In genomic region chr6:52588087-52588709, GRCh38 we compare ENCODE assay signal across 1 cellular context.
TF ChIP-seq lines count a peak whose summit lies in the region.

No MANE protein-coding gene starts in this region.

TF ChIP-seq in H1, 55 proteins besides CTCF, POLR2A, EP300 and RAD21:
- TF ChIP-seq RXRA (IDR thresholded peaks at IDR 0.05; ENCODE audit: insufficient read depth, low read depth, low read length): no peak
- no peak for TF ChIP-seq BCL11A (IDR thresholded peaks at IDR 0.05; ENCODE audit: low read depth in 2 of 2, low read length in 2 of 2)
- TF ChIP-seq CEBPB (IDR thresholded peaks at IDR 0.05; ENCODE audit: low read depth, low read length): no peak
- no peak for TF ChIP-seq MAX (IDR thresholded peaks at IDR 0.05)
- TF ChIP-seq JUND (IDR thresholded peaks at IDR 0.05; ENCODE audit: low read length): no peak
- TF ChIP-seq CHD1 (IDR thresholded peaks at IDR 0.05; ENCODE audit: low read depth, low read length): no peak
- no peak for TF ChIP-seq MAFK (IDR thresholded peaks at IDR 0.05; ENCODE audit: low read depth, low read length)
